13 cellular contexts compared by ENCODE assay signal in the genomic region with DNA sequence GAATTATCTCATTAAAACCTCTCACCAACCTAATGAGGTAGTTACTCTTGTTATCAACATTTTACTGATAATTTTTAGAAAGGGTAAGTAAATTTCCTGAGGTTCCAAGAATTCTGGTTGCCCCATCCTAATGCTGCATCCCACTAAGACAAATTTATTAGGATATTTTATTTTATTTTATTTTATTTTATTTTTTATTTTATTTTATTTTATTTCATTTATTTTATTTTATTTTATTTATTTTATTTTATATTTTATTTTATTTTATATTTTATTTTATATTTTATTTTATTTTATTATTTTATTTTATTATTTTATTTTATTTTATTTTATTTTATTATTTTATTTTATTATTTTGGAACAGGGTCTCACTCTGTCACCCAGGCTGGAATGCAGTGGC. TPM values are rescaled to one million over a fixed set of nuclear protein-coding genes. Genes with fewer than 3 reads are reported as not detected.
DNase-seq lines count a peak whose midpoint lies in the region; ATAC-seq, FAIRE-seq and TF ChIP-seq lines count a peak whose summit lies in the region.
"Not testable (repeated sequence)": the region's sequence is repeated elsewhere in the genome, so short reads cannot be mapped to it uniquely, and the experiment has no call there.
"Had no signal": no experiment of that assay in that cellular context is flagged by ENCODE, and none has a peak within 500 bp of the region (broad histone marks: within the 10 kb centered on the region; RNA-seq: fewer than 3 reads in every experiment).

No MANE protein-coding gene starts in this region.

- H3K9ac ChIP-seq in kidney (ENCODE audit: low read length in 2 of 2) = not testable (repeated sequence)

- not testable (repeated sequence) for H3K4me3 Mint-ChIP-seq in WTC11

- not testable (repeated sequence) for H3K36me3 Mint-ChIP-seq in WTC11

- H3K9me3 Mint-ChIP-seq in WTC11 = peaks cover 12% of the 10 kb centered on the region

- CTCF ChIA-PET in WTC11 (lab: Charles Lee) = not testable (repeated sequence)

- H3K36me3 ChIP-seq in kidney (ENCODE audit: control insufficient read depth in 1 of 2, insufficient read depth in 2 of 2, low read length in 2 of 2); small intestine (ENCODE audit: control insufficient read depth in 2 of 2, insufficient read depth in 2 of 2, low read length in 2 of 2): not testable (repeated sequence)

- peak; percentile 99 for FAIRE-seq in A204.1 (lab: Jason Lieb, UNC)
- peak; percentile 87 for FAIRE-seq in RCC 7860 (lab: Jason Lieb, UNC)
- FAIRE-seq in endometrium (lab: Jason Lieb, UNC) = peak; percentile 91
- peak; percentile 97 for FAIRE-seq in kidney (lab: Jason Lieb, UNC)
- FAIRE-seq in small intestine (lab: Jason Lieb, UNC) = peak; percentile 57

- DNase-seq in RCC 7860 (ENCODE audit: low spot score); WTC11 (ENCODE audit: low spot score); kidney; small intestine: not testable (repeated sequence)

- H3K4me1 ChIP-seq in kidney (ENCODE audit: control insufficient read depth in 1 of 2, insufficient read depth in 1 of 2, low read depth in 1 of 2, low read length in 2 of 2); small intestine (ENCODE audit: control insufficient read depth in 2 of 2, insufficient read depth in 1 of 2, low read depth in 1 of 2, low read length in 1 of 2): not testable (repeated sequence)

- not testable (repeated sequence) for H3K27ac ChIP-seq in kidney (ENCODE audit: low read depth in 2 of 2, low read length in 2 of 2); small intestine (ENCODE audit: low read depth in 1 of 2, low read length in 1 of 2)

- TF ChIP-seq CTCF in WTC11 (IDR thresholded peaks at IDR 0.05); kidney (IDR thresholded peaks at IDR 0.05; ENCODE audit: borderline replicate concordance, extremely low read depth, insufficient read depth): not testable (repeated sequence)

- H3K27ac Mint-ChIP-seq in WTC11 = not testable (repeated sequence)

- not testable (repeated sequence) for H3K4me1 Mint-ChIP-seq in WTC11

- H3K27me3 ChIP-seq in small intestine (ENCODE audit: control insufficient read depth in 2 of 2, insufficient read depth in 2 of 2, low read length in 2 of 2) = not testable (repeated sequence)

- POLR2A ChIA-PET in WTC11 (lab: Charles Lee) = not testable (repeated sequence)

- not testable (repeated sequence) for H3K9me3 ChIP-seq in kidney (ENCODE audit: control insufficient read depth in 1 of 2, low read length in 2 of 2); small intestine (ENCODE audit: control insufficient read depth, low read depth)

- not testable (repeated sequence) for H3K27me3 Mint-ChIP-seq in WTC11 (ENCODE audit: low read depth)

- ATAC-seq in WTC11 = not testable (repeated sequence)

- H3K4me3 ChIP-seq in kidney (ENCODE audit: low read length in 2 of 2); small intestine (ENCODE audit: low read depth in 1 of 2, low read length in 2 of 2): not testable (repeated sequence)

- intact Hi-C loops in kidney (cut with DNase I) = not testable (repeated sequence)

TF ChIP-seq in WTC11, 78 proteins besides CTCF, POLR2A, EP300 and RAD21:
- peak; percentile 98 for TF ChIP-seq HMGA2 (CRISPR knock-in tag; IDR thresholded peaks at IDR 0.05)

RNA-seq across cellular contexts. Expression of a gene that starts 46.9 kb away (rescaled TPM):
- not detected in 3 replicates for total RNA-seq in WTC11 (2021)
- total RNA-seq in kidney = 1.5 TPM
- polyA plus RNA-seq in kidney (ENCODE audit: insufficient read depth, low read depth, low replicate concordance) = 0.45 TPM
- under 1 TPM in 2 of 3 donors, not detected in 1; 0.19 to 0.22 TPM for polyA plus RNA-seq in small intestine
- total RNA-seq: A172; A673; CD4-positive, alpha-beta memory T cell; CD8-positive, alpha-beta memory T cell; Daoy; G401 had no signal
- polyA plus RNA-seq: CD14-positive monocyte; CD8-positive, alpha-beta memory T cell had no signal
